ENCODE assay signal across 8 cellular contexts in the genomic region with DNA sequence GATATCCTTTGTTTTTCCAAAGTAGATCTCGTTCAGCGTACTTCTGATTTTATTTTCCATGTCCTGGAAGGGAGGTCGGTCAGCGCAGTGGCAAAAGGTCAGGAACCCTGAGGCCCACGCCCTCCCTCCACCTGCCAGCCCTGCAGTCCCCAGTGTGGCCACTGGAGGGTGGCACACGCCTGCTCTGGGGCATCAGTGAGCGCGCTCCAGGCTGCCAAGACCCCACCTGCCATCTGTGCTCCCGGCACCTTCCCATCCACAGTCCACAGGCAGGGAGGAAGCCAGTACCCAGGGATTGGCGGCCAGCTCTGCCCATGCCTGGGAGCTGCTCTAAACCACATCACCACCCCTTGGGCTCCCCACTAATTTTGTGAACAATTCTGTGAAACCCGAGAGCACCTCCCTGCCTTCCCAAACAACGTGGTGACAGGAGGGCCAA.
DNase-seq lines count a peak whose midpoint lies in the region; ATAC-seq and TF ChIP-seq lines count a peak whose summit lies in the region.

No MANE protein-coding gene starts in this region.

- H3K4me3 Mint-ChIP-seq in nephron: no peak overlapping the region

- ATAC-seq in HG02981 (IDR thresholded peaks at IDR 0.05; ENCODE audit: unreplicated experiment) (no peak), GM18520 (IDR thresholded peaks at IDR 0.05; ENCODE audit: unreplicated experiment) (no peak)

- peaks cover 6% of the 10 kb centered on the region for H3K4me1 Mint-ChIP-seq in nephron

- H3K27ac Mint-ChIP-seq in nephron: no peak overlapping the region

- peak in 3 of 4 experiments; percentile 9 to 11 (median 11) for DNase-seq in activated CD4-positive, CD25-positive, alpha-beta regulatory T cell (lab: John Stamatoyannopoulos, UW)
- DNase-seq in activated CD4-positive, CD25-positive, alpha-beta regulatory T cell treated with anti-CD3 and anti-CD28 coated beads, Interleukin-2, amount 50 U/mL, for 72 hours: no peak
- peak; percentile 21 for DNase-seq in NCI-H345 treated with DMSO at 0.1 percent for 48 hours (lab: John Stamatoyannopoulos, UW; ENCODE audit: unreplicated experiment)
- DNase-seq in activated T-cell treated with anti-CD3 and anti-CD28 coated beads for 1 hour (ENCODE audit: low read depth): peak; percentile 30
- DNase-seq in erythroblast (lab: John Stamatoyannopoulos, UW): peak; percentile 21 to 53

- H3K27me3 Mint-ChIP-seq in nephron (ENCODE audit: low read depth): no peaks in the 10 kb centered on the region

- TF ChIP-seq CTCF in nephron (IDR thresholded peaks at IDR 0.05; ENCODE audit: unreplicated experiment in 3 of 3): peak; percentile 56 to 66 (median 66)

- TF ChIP-seq POLR2A in erythroblast (IDR thresholded peaks at IDR 0.05; ENCODE audit: low read length): no peak

- H3K36me3 Mint-ChIP-seq in nephron (ENCODE audit: low read depth): peaks cover 21% of the 10 kb centered on the region

- H3K9me3 Mint-ChIP-seq in nephron: no peaks in the 10 kb centered on the region
